ENCODE assay signal across 9 cellular contexts in genomic region chr4:163755013-163755412, GRCh38.
DNase-seq lines count a peak whose midpoint lies in the region; ATAC-seq and TF ChIP-seq lines count a peak whose summit lies in the region.
"Had no signal": no experiment of that assay in that cellular context is flagged by ENCODE, and none has a peak within 500 bp of the region (broad histone marks: within the 10 kb centered on the region; RNA-seq: fewer than 3 reads in every experiment).

No MANE protein-coding gene starts in this region.

- no peaks in the 10 kb centered on the region for H3K4me1 ChIP-seq in osteoblast (ENCODE audit: insufficient read depth, low read length)

- DNase-seq in T-cell (no peak), osteoblast (ENCODE audit: insufficient read length, low spot score, missing footprints) (no peak), NCI-H1694 (lab: John Stamatoyannopoulos, UW) (no peak), HEK293T (ENCODE audit: extremely low spot score) (no peak)
- DNase-seq in stimulated activated CD4-positive, alpha-beta T cell treated with anti-CD3 and anti-CD28 coated beads, Interleukin-4, amount 100 ng/mL, for 4 hours: no peak

- no peaks in the 10 kb centered on the region for H3K9me3 Mint-ChIP-seq in T-cell
- H3K9me3 Mint-ChIP-seq: brain had no signal

- no peaks in the 10 kb centered on the region for H3K79me2 ChIP-seq in osteoblast (ENCODE audit: insufficient read depth, low read length)

- no peak overlapping the region for H2AFZ ChIP-seq in osteoblast (ENCODE audit: low read length)

- CTCF ChIA-PET in T-cell (lab: Charles Lee) (interaction anchor here (1.1 to 3.6 kb wide), 6 partner anchors 77 to 207 kb away, joined by 3 to 42 read pairs (median 6); no protein-coding TSS in a partner anchor), HEK293T (lab: Yijun Ruan, JAX) (no interaction called here)

- no peaks in the 10 kb centered on the region for H4K20me1 ChIP-seq in osteoblast (ENCODE audit: insufficient read depth, low read length)

- no peaks in the 10 kb centered on the region for H3K9me3 ChIP-seq in osteoblast (ENCODE audit: low read depth, low read length)

- H3K27ac Mint-ChIP-seq in T-cell: no peak overlapping the region
- H3K27ac Mint-ChIP-seq: brain had no signal

- H3K27me3 Mint-ChIP-seq in T-cell: peaks cover 0 to 3% of the 10 kb centered on the region in 2 donors
- H3K27me3 Mint-ChIP-seq: brain had no signal

- H3K4me1 Mint-ChIP-seq in T-cell: peaks cover 0 to 4% (median 2%) of the 10 kb centered on the region in 3 donors
- H3K4me1 Mint-ChIP-seq: brain had no signal

- H3K27me3 ChIP-seq in osteoblast (ENCODE audit: insufficient read depth, low read length): no peaks in the 10 kb centered on the region

- H3K27ac ChIP-seq in C4-2B: no peak overlapping the region
- no peak overlapping the region for H3K27ac ChIP-seq in osteoblast (ENCODE audit: low read depth, low read length)

- no peak overlapping the region for H3K4me2 ChIP-seq in osteoblast (ENCODE audit: insufficient read depth, low read length)

- H3K4me3 ChIP-seq in osteoblast (ENCODE audit: insufficient read depth, low read length): no peak overlapping the region

- ATAC-seq in GM19372 (IDR thresholded peaks at IDR 0.05; ENCODE audit: low read depth, unreplicated experiment) (peak; percentile 70), HG03354 (IDR thresholded peaks at IDR 0.05; ENCODE audit: poor library complexity, severe bottlenecking, unreplicated experiment) (peak; percentile 71), T-cell (replicated peaks in 1 of 4) (peak in 3 of 4 experiments; percentile 46 to 53 (median 46))

- no peaks in the 10 kb centered on the region for H3K36me3 ChIP-seq in osteoblast (ENCODE audit: insufficient read depth, low read length)

- no peak overlapping the region for H3K4me3 Mint-ChIP-seq in T-cell
- H3K4me3 Mint-ChIP-seq: brain had no signal

- no peaks in the 10 kb centered on the region for H3K36me3 Mint-ChIP-seq in T-cell
- H3K36me3 Mint-ChIP-seq: brain had no signal

- TF ChIP-seq CTCF in C4-2B (conservative IDR thresholded peaks at IDR 0.05): peak; percentile 54
- peak; percentile 29 for TF ChIP-seq CTCF in osteoblast (IDR thresholded peaks at IDR 0.05; ENCODE audit: extremely low read depth, low read depth, low read length)

- POLR2A ChIA-PET in T-cell (lab: Charles Lee) (interaction anchor here in 1 of 2 donors (0.5 kb wide), 1 partner anchor 199 kb away, joined by 3 read pairs; no protein-coding TSS in a partner anchor), HEK293T (lab: Yijun Ruan, JAX) (no interaction called here)

TF ChIP-seq in HEK293T, 16 proteins besides CTCF, POLR2A, EP300 and RAD21:
- no peak for TF ChIP-seq SP1 (IDR thresholded peaks at IDR 0.05)
- no peak for TF ChIP-seq TARDBP (IDR thresholded peaks at IDR 0.05)
- TF ChIP-seq L3MBTL2 (conservative IDR thresholded peaks at IDR 0.05): no peak
- no peak for TF ChIP-seq NFRKB (IDR thresholded peaks at IDR 0.05)
